ENCODE assay signal across 7 cellular contexts in genomic region chr21:25863747-25864146, GRCh38.
"Had no signal": no experiment of that assay in that cellular context is flagged by ENCODE, and none has a peak within 500 bp of the region (broad histone marks: within the 10 kb centered on the region; RNA-seq: fewer than 3 reads in every experiment).

No MANE protein-coding gene starts in this region.

- H3K4me2 ChIP-seq: GM23338 had no signal

- H2AFZ ChIP-seq: GM23338 had no signal

- DNase-seq: H9, HCEC 1CT, KG1 had no signal

- ATAC-seq: GM23338 had no signal

- FAIRE-seq: H1, H54 had no signal

- H3K4me3 ChIP-seq: GM23338 had no signal

- H3K27ac ChIP-seq: HL-60 had no signal
